ENCODE assay signal across 15 cellular contexts in the genomic region with DNA sequence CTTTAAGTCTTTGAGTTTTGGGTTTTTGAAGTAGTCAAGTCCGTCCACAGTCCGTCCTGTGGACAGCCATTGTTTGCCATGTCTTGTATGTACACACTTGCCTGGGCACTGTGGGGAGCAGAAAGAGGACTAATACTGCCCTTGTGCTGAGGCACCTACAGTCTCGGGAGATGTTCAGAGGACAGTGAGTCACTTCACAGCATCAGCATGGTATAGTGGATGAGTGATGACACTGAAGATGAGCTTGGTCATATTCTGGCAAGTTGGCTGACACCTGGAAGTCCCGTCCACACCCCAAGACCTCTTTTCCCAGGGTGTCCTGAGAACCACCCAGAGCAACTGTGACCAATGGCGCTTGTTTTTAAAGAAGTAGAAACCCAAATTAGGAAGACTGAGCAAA.
"Had no signal": no experiment of that assay in that cellular context is flagged by ENCODE, and none has a peak within 500 bp of the region (broad histone marks: within the 10 kb centered on the region; RNA-seq: fewer than 3 reads in every experiment).

No MANE protein-coding gene starts in this region.

- ATAC-seq: gastroesophageal sphincter; stimulated activated naive B cell treated with anti-CD40 and anti-IgM and Interleukin-4, amounts not matched to agents 10 μg/mL and 1 μg/mL and 100 μg/mL, for 72 hours had no signal

- H3K27ac ChIP-seq: ascending aorta, cardiac muscle cell, gastroesophageal sphincter, neural progenitor cell, parathyroid adenoma, tibial artery, uterus had no signal

- H3K9ac ChIP-seq: neural progenitor cell, parathyroid adenoma had no signal

- H3K4me2 ChIP-seq: neural progenitor cell had no signal

- H3K4me1 ChIP-seq: ascending aorta, neural progenitor cell, parathyroid adenoma, tibial artery, uterus had no signal

- H3K4me3 ChIP-seq: ascending aorta, cardiac muscle cell, gastroesophageal sphincter, neural progenitor cell, tibial artery, uterus had no signal

- H2AFZ ChIP-seq: neural progenitor cell, parathyroid adenoma had no signal

- H3K36me3 ChIP-seq: neural progenitor cell, uterus had no signal

- DNase-seq: activated CD4-positive, alpha-beta T cell treated with anti-CD3 and anti-CD28 coated beads for 4 hours; activated CD8-positive, alpha-beta memory T cell treated with anti-CD3 and anti-CD28 coated beads, Interleukin-2, amount 50 U/mL, for 48 hours; activated naive CD4-positive, alpha-beta T cell; erythroblast; naive B cell; stimulated activated CD4-positive, alpha-beta T cell treated with anti-CD3 and anti-CD28 coated beads, Interleukin-12 subunit alpha, Interleukin-12 subunit beta, amount 100 ng/mL, for 4 hours; stimulated activated CD4-positive, alpha-beta T cell treated with anti-CD3 and anti-CD28 coated beads, Interleukin-2, amount 100 ng/mL, for 48 hours; stimulated activated naive B cell treated with anti-CD40 and anti-IgM and Interleukin-4, amounts not matched to agents 10 μg/mL and 1 μg/mL and 100 μg/mL, for 72 hours; tibial artery; uterus had no signal

- H3K9me3 ChIP-seq: ascending aorta, gastroesophageal sphincter, tibial artery, uterus had no signal

- H3K27me3 ChIP-seq: ascending aorta, cardiac muscle cell, gastroesophageal sphincter, neural progenitor cell, tibial artery, uterus had no signal
